ENCODE assay signal across 19 cellular contexts in genomic region chr9:81559197-81559596, GRCh38.
DNase-seq lines count a peak whose midpoint lies in the region; ATAC-seq, FAIRE-seq and TF ChIP-seq lines count a peak whose summit lies in the region.
"Had no signal": no experiment of that assay in that cellular context is flagged by ENCODE, and none has a peak within 500 bp of the region (broad histone marks: within the 10 kb centered on the region; RNA-seq: fewer than 3 reads in every experiment).

No MANE protein-coding gene starts in this region.

- WGBS in sigmoid colon, 2 donors: 89 to 94% methylated on average over 4 of the region's 4 CpGs

- dilution Hi-C loops in keratinocyte (cut with MboI; ENCODE audit: extremely low pct_ligation_motif_present, low sequenced_read_pairs): no loop called here

- H3K9me1 ChIP-seq in keratinocyte (ENCODE audit: control insufficient read depth, extremely low read depth, insufficient read depth, low read length): no peaks in the 10 kb centered on the region

- TF ChIP-seq POLR2A in sigmoid colon (IDR thresholded peaks at IDR 0.05): no peak

- no peak for FAIRE-seq in keratinocyte (lab: Jason Lieb, UNC)
- FAIRE-seq: frontal cortex, HepG2 had no signal

- intact Hi-C loops in sigmoid colon (cut with DNase I) (no loop called here), left lung (cut with DNase I) (no loop called here)

- no peak for TF ChIP-seq EP300 in sigmoid colon (IDR thresholded peaks at IDR 0.05)

- no peaks in the 10 kb centered on the region for H3K79me2 ChIP-seq in keratinocyte (ENCODE audit: control insufficient read depth, insufficient read depth, low read length)

- no peaks in the 10 kb centered on the region for H3K27me3 ChIP-seq in SJSA1 (replicated peaks)
- no peaks in the 10 kb centered on the region for H3K27me3 ChIP-seq in keratinocyte (ENCODE audit: control insufficient read depth, extremely low read depth, insufficient read depth, low read length)
- H3K27me3 ChIP-seq in sigmoid colon: no peaks in the 10 kb centered on the region
- H3K27me3 ChIP-seq in left lung: peaks cover 0 to 26% of the 10 kb centered on the region in 2 donors

- H3K36me3 ChIP-seq in SJSA1: no peaks in the 10 kb centered on the region
- no peaks in the 10 kb centered on the region for H3K36me3 ChIP-seq in keratinocyte (ENCODE audit: control insufficient read depth in 2 of 2, extremely low read depth in 1 of 2, insufficient read depth in 2 of 2, low read length in 2 of 2)
- H3K36me3 ChIP-seq in sigmoid colon: no peaks in the 10 kb centered on the region
- H3K36me3 ChIP-seq in left lung: no peaks in the 10 kb centered on the region
- H3K36me3 ChIP-seq: left ventricle myocardium inferior had no signal

- H3K4me2 ChIP-seq in keratinocyte (ENCODE audit: control insufficient read depth, extremely low read depth, insufficient read depth, low read depth, low read length): peak overlapping the region; percentile 70

- TF ChIP-seq CTCF in C4-2B (conservative IDR thresholded peaks at IDR 0.05) (no peak), keratinocyte (optimal IDR thresholded peaks at IDR 0.05 in 1 of 3, IDR thresholded peaks at IDR 0.05 in 1 of 3, conservative IDR thresholded peaks at IDR 0.05 in 1 of 3; ENCODE audit: extremely low read depth in 1 of 3, insufficient read depth in 2 of 3, low read length in 3 of 3) (no peak), sigmoid colon (IDR thresholded peaks at IDR 0.05) (no peak), left lung (IDR thresholded peaks at IDR 0.05) (no peak)

- no peak overlapping the region for H3K9ac ChIP-seq in keratinocyte (ENCODE audit: control insufficient read depth, extremely low read depth, insufficient read depth, low read length)

- DNase-seq in SJSA1 (ENCODE audit: low read depth in 1 of 2, low spot score in 2 of 2) (no peak), keratinocyte (ENCODE audit: low read depth, low spot score) (no peak), sigmoid colon (no peak), superior temporal gyrus (ENCODE audit: extremely low spot score) (no peak), medulla oblongata (ENCODE audit: extremely low spot score) (no peak), left lung (no peak), NCI-H1048 (lab: John Stamatoyannopoulos, UW) (no peak)
- DNase-seq: activated naive CD4-positive, alpha-beta T cell treated with anti-CD3 and anti-CD28 coated beads for 36 hours; anterior cingulate cortex; CD8-positive, alpha-beta T cell; left ventricle myocardium inferior; NCI-H187; NCI-H345; RPMI8226; stimulated activated CD4-positive, alpha-beta T cell treated with anti-CD3 and anti-CD28 coated beads, Interleukin-15, amount 100 ng/mL, for 24 hours; stimulated activated naive CD4-positive, alpha-beta T cell had no signal

- no peak for ATAC-seq in left lung
- ATAC-seq: CD8-positive, alpha-beta T cell had no signal

- no peak overlapping the region for H3K4me3 ChIP-seq in SJSA1
- no peak overlapping the region for H3K4me3 ChIP-seq in keratinocyte (ENCODE audit: control insufficient read depth in 2 of 3, extremely low read depth in 1 of 3, insufficient read depth in 2 of 3, low read depth in 1 of 3, low read length in 3 of 3)
- H3K4me3 ChIP-seq in sigmoid colon: no peak overlapping the region
- no peak overlapping the region for H3K4me3 ChIP-seq in left lung
- H3K4me3 ChIP-seq: left ventricle myocardium inferior had no signal

- no peaks in the 10 kb centered on the region for H4K20me1 ChIP-seq in keratinocyte (ENCODE audit: control insufficient read depth, extremely low read depth, insufficient read depth, low read length)

- peak overlapping the region; percentile 51; the same call in 1 of the 2 replicates for H3K27ac ChIP-seq in C4-2B
- peak overlapping the region; percentile 88 for H3K27ac ChIP-seq in SJSA1
- H3K27ac ChIP-seq in keratinocyte (ENCODE audit: control insufficient read depth, insufficient read depth, low read length): peak overlapping the region; percentile 45
- peak overlapping the region in 3 of 4 donors; percentile 21 to 70 (median 69) for H3K27ac ChIP-seq in sigmoid colon
- H3K27ac ChIP-seq in left lung: peak overlapping the region in 1 of 2 donors; percentile 0

- H3K4me1 ChIP-seq in SJSA1 (replicated peaks) (peaks cover 57% of the 10 kb centered on the region), keratinocyte (ENCODE audit: control insufficient read depth, extremely low read depth, insufficient read depth, low read length) (peaks cover 40% of the 10 kb centered on the region), sigmoid colon (peaks cover 0 to 24% (median 16%) of the 10 kb centered on the region in 4 donors), left lung (peaks cover 0 to 12% of the 10 kb centered on the region in 2 donors)

- H2AFZ ChIP-seq in keratinocyte (ENCODE audit: control insufficient read depth, low read length): peak overlapping the region; percentile 73

- no peaks in the 10 kb centered on the region for H3K9me3 ChIP-seq in SJSA1 (replicated peaks)
- H3K9me3 ChIP-seq in keratinocyte (ENCODE audit: control insufficient read depth, low read depth, low read length): no peaks in the 10 kb centered on the region
- no peaks in the 10 kb centered on the region for H3K9me3 ChIP-seq in sigmoid colon
- no peaks in the 10 kb centered on the region for H3K9me3 ChIP-seq in left lung
- H3K9me3 ChIP-seq: left ventricle myocardium inferior had no signal
